Comparison of ENCODE assay signal across 14 cellular contexts in genomic region chr13:29105779-29106178, GRCh38.
DNase-seq lines count a peak whose midpoint lies in the region; ATAC-seq and TF ChIP-seq lines count a peak whose summit lies in the region.
"Had no signal": no experiment of that assay in that cellular context is flagged by ENCODE, and none has a peak within 500 bp of the region (broad histone marks: within the 10 kb centered on the region; RNA-seq: fewer than 3 reads in every experiment).

No MANE protein-coding gene starts in this region.

- CTCF ChIA-PET in HCT116 (lab: Charles Lee) = interaction anchor here (0.8 to 1.5 kb wide), 4 partner anchors 9 to 13 kb away, joined by 3 to 4 read pairs (median 4); no protein-coding TSS in a partner anchor

- H3F3A ChIP-seq in DOHH2 (ENCODE audit: control insufficient read depth, insufficient read depth) = no peaks in the 10 kb centered on the region

- H3K27ac ChIP-seq in DOHH2 (ENCODE audit: low read depth, low read length) (no peak overlapping the region), HCT116 (ENCODE audit: low read depth, low read length) (no peak overlapping the region), substantia nigra (ENCODE audit: low read depth, low read length, poor library complexity, severe bottlenecking) (no peak overlapping the region), esophagus squamous epithelium (no peak overlapping the region)
- H3K27ac ChIP-seq: psoas muscle had no signal

- ATAC-seq in HCT116 = peak; percentile 68
- ATAC-seq: left lobe of liver, psoas muscle had no signal

- TF ChIP-seq CTCF in DOHH2 (IDR thresholded peaks at IDR 0.05; ENCODE audit: low read depth, low read length, poor library complexity, severe bottlenecking) = peak; percentile 21
- peak in 2 of 3 experiments; percentile 57 to 68; a peak in 4 of 6 replicates for TF ChIP-seq CTCF in HCT116 (IDR thresholded peaks at IDR 0.05 in 2 of 3, conservative IDR thresholded peaks at IDR 0.05 in 1 of 3; ENCODE audit: borderline replicate concordance in 1 of 3, insufficient read depth in 1 of 3, low read depth in 2 of 3, low read length in 2 of 3)
- TF ChIP-seq CTCF in kidney epithelial cell (IDR thresholded peaks at IDR 0.05; ENCODE audit: insufficient read depth, low read length, poor library complexity, severe bottlenecking) = peak; percentile 14
- peak in 1 of 6 experiments; percentile 18 for TF ChIP-seq CTCF in esophagus squamous epithelium (IDR thresholded peaks at IDR 0.05)

- H3K9ac ChIP-seq in HCT116 (ENCODE audit: low read length) = no peak overlapping the region

- H3K4me2 ChIP-seq in DOHH2 (ENCODE audit: low read length) (no peak overlapping the region), HCT116 (ENCODE audit: low read length) (no peak overlapping the region)

- RAD21 ChIA-PET in HCT116 (lab: Charles Lee; ENCODE audit: low non-redundant PET in 1 of 2, low total read pairs in 2 of 2, uncharacterized antibody in 2 of 2, unreplicated experiment in 2 of 2) = no interaction called here

- H3K9me3 ChIP-seq in DOHH2 (ENCODE audit: control insufficient read depth, insufficient read depth, low read length) (no peaks in the 10 kb centered on the region), HCT116 (ENCODE audit: control insufficient read depth in 1 of 2, insufficient read depth in 1 of 2, low read depth in 1 of 2, low read length in 2 of 2) (no peaks in the 10 kb centered on the region), esophagus squamous epithelium (no peaks in the 10 kb centered on the region)
- H3K9me3 ChIP-seq: ascending aorta, psoas muscle had no signal

- no peak for TF ChIP-seq RAD21 in HCT116 (IDR thresholded peaks at IDR 0.05; ENCODE audit: low read depth)

- no peaks in the 10 kb centered on the region for H3K36me3 ChIP-seq in DOHH2 (ENCODE audit: control insufficient read depth, low read length)
- no peaks in the 10 kb centered on the region for H3K36me3 ChIP-seq in HCT116 (ENCODE audit: control insufficient read depth in 1 of 2, insufficient read depth in 2 of 2, low read length in 2 of 2)
- H3K36me3 ChIP-seq in kidney epithelial cell (ENCODE audit: control insufficient read depth, insufficient read depth, low read length) = no peaks in the 10 kb centered on the region
- no peaks in the 10 kb centered on the region for H3K36me3 ChIP-seq in esophagus squamous epithelium

- no peak overlapping the region for H2AFZ ChIP-seq in HCT116 (ENCODE audit: low read depth, low read length, poor library complexity, severe bottlenecking)

- H3K9me2 ChIP-seq in DOHH2 (replicated peaks; ENCODE audit: control insufficient read depth, low read length) (no peaks in the 10 kb centered on the region), HCT116 (ENCODE audit: insufficient read depth) (no peaks in the 10 kb centered on the region)

- H3K4me3 ChIP-seq in DOHH2 (ENCODE audit: low read length) (no peak overlapping the region), HCT116 (replicated peaks in 1 of 2; ENCODE audit: low read depth in 1 of 2, low read length in 2 of 2) (no peak overlapping the region), kidney epithelial cell (ENCODE audit: low read depth, low read length) (no peak overlapping the region), esophagus squamous epithelium (no peak overlapping the region)
- H3K4me3 ChIP-seq: ascending aorta, psoas muscle had no signal

- DNase-seq in HCT116 (ENCODE audit: low read depth, low spot score) = no peak
- peak; percentile 23 for DNase-seq in RKO (ENCODE audit: low spot score)
- DNase-seq in kidney epithelial cell (ENCODE audit: low read depth) = no peak
- DNase-seq in substantia nigra (lab: John Stamatoyannopoulos, UW) = no peak
- no peak for DNase-seq in esophagus squamous epithelium (lab: John Stamatoyannopoulos, UW)
- no peak for DNase-seq in SKM-1 treated with dmso at 0.1 percent for 144 hours (lab: John Stamatoyannopoulos, UW; ENCODE audit: unreplicated experiment)
- DNase-seq: activated CD4-positive, alpha-beta memory T cell treated with anti-CD3 and anti-CD28 coated beads, Interleukin-2, amount 10 ng/mL, durations not matched to agents 7 days and 5 days; activated effector memory CD4-positive, alpha-beta T cell treated with Interleukin-2 at 50 U/mL for 16 hours; NCI-H1436; psoas muscle; T1000 had no signal

- POLR2A ChIA-PET in HCT116 (lab: Charles Lee) = no interaction called here

- no peaks in the 10 kb centered on the region for H3K4me1 ChIP-seq in DOHH2 (ENCODE audit: control insufficient read depth, low read length)
- no peaks in the 10 kb centered on the region for H3K4me1 ChIP-seq in HCT116 (ENCODE audit: control insufficient read depth in 1 of 2, insufficient read depth in 2 of 2, low read length in 2 of 2)
- no peaks in the 10 kb centered on the region for H3K4me1 ChIP-seq in esophagus squamous epithelium
- H3K4me1 ChIP-seq: psoas muscle had no signal

- WGBS in esophagus squamous epithelium, 2 donors = 69 to 78% methylated on average over 4 of the region's 4 CpGs

- intact Hi-C loops in HCT116 (cut with micrococcal nuclease) = no loop called here
- intact Hi-C loops in esophagus squamous epithelium (cut with DNase I) = no loop called here

- H3K27me3 ChIP-seq in DOHH2 (ENCODE audit: control insufficient read depth, low read length) (no peaks in the 10 kb centered on the region), HCT116 (ENCODE audit: insufficient read depth, low read length) (peaks cover 15% of the 10 kb centered on the region), kidney epithelial cell (ENCODE audit: control insufficient read depth, insufficient read depth, low read length) (no peaks in the 10 kb centered on the region), esophagus squamous epithelium (peaks cover 0 to 4% (median 0%) of the 10 kb centered on the region in 4 donors)
- H3K27me3 ChIP-seq: ascending aorta had no signal

- TF ChIP-seq POLR2A in HCT116 (IDR thresholded peaks at IDR 0.05; ENCODE audit: borderline replicate concordance, extremely low read depth, insufficient read depth, insufficient read length) = no peak
- TF ChIP-seq POLR2A in esophagus squamous epithelium (IDR thresholded peaks at IDR 0.05) = no peak

- BruUV-seq in HCT116 (replicated peaks; lab: Mats Ljungman, UMichigan) = no TSS peak

- H4K20me1 ChIP-seq in DOHH2 (ENCODE audit: control insufficient read depth, insufficient read depth, low read depth, low read length) (no peaks in the 10 kb centered on the region), HCT116 (ENCODE audit: insufficient read depth) (no peaks in the 10 kb centered on the region)

- H3K79me2 ChIP-seq in DOHH2 (ENCODE audit: control insufficient read depth, low read length) (no peaks in the 10 kb centered on the region), HCT116 (ENCODE audit: insufficient read depth, low read length) (no peaks in the 10 kb centered on the region)

TF ChIP-seq in HCT116, 20 proteins besides CTCF, POLR2A, EP300 and RAD21:
- TF ChIP-seq JUND (IDR thresholded peaks at IDR 0.05) (no peak), YY1 (IDR thresholded peaks at IDR 0.05; ENCODE audit: extremely low read depth, insufficient replicate concordance, low read depth, low read length) (no peak), TCF7L2 (IDR thresholded peaks at IDR 0.05; ENCODE audit: borderline replicate concordance, extremely low read depth, insufficient read depth, insufficient read length) (no peak), EZH2 (IDR thresholded peaks at IDR 0.05) (no peak)
